Comparison of ENCODE assay signal across 21 cellular contexts in the genomic region with DNA sequence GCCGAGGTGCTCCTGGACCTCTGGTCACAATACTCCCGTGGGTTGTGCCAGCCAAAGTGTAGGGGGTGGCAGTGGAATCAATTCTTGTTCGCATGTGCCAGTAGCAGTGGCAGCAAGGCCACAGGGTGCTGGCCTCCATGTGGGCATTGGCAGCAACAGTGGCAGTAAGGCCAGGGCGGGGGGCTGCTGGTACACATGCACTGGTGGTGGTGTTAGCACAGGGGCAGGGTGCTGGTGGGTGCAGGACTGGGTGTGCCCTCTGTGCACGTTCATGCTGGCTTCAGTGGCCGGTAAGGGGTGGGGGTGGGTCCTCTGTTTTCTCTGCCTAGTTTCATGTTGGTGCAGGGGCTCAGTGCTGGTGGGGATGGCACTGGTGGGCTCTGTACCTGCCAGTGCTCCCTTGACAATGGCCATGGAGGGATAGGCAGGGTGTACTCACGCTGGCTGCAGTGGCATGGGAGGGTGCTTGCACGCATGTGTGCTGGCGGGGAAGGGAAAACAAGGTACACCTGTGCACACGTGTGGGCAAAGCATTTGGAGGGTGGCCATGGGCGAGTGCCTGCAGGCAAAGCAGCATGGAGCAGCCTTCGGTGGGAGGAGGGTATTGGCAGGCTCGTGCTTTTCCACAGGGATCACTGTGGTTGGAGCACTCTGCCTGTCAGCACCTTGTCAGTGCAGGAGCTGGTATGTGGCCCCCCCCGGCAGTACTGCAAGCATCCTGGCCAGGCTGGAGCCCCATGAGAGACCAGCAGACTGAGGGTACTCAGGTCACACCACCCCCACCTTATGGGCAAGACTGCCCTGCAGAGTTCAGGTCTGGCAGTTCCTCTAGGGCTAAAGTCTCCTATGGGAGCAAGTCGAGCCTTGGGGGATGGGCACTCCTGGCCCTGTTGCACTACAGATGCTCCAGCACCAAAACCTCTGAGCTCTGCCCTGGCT. TPM values are rescaled to one million over a fixed set of nuclear protein-coding genes. Genes with fewer than 3 reads are reported as not detected.
DNase-seq lines count a peak whose midpoint lies in the region; ATAC-seq, FAIRE-seq and TF ChIP-seq lines count a peak whose summit lies in the region.
"Had no signal": no experiment of that assay in that cellular context is flagged by ENCODE, and none has a peak within 500 bp of the region (broad histone marks: within the 10 kb centered on the region; RNA-seq: fewer than 3 reads in every experiment).

No MANE protein-coding gene starts in this region.

- peak overlapping the region; percentile 73 for H3K4me3 Mint-ChIP-seq in glutamatergic neuron (ENCODE audit: unreplicated experiment)
- H3K4me3 Mint-ChIP-seq: activated CD4-positive, alpha-beta memory T cell treated with anti-CD3 and anti-CD28 coated beads, Interleukin-2, amount 10 ng/mL, durations not matched to agents 7 days and 5 days; activated naive CD8-positive, alpha-beta T cell treated with anti-CD3 and anti-CD28 coated beads for 36 hours; activated T-cell treated with anti-CD3 and anti-CD28 coated beads, Interleukin-2, amount 50 U/mL, for 72 hours; brain; CD14-positive monocyte; stimulated activated naive CD8-positive, alpha-beta T cell treated with anti-CD3 and anti-CD28 coated beads, Interleukin-15, amount 100 ng/mL, for 72 hours had no signal

- H3K4me1 ChIP-seq in A549 (peaks cover 19% of the 10 kb centered on the region), OCI-LY1 (ENCODE audit: insufficient read depth, low read length, severe bottlenecking) (peaks cover 21% of the 10 kb centered on the region), right lobe of liver (peaks cover 0 to 5% (median 0%) of the 10 kb centered on the region in 4 donors)

- H3K9me3 ChIP-seq in A549 (no peaks in the 10 kb centered on the region), OCI-LY1 (ENCODE audit: low read length) (no peaks in the 10 kb centered on the region), right lobe of liver (no peaks in the 10 kb centered on the region)

- TF ChIP-seq EP300 in A549 (IDR thresholded peaks at IDR 0.05), result no peak

- H3K79me2 ChIP-seq in OCI-LY1 (ENCODE audit: insufficient read depth, low read length), result peaks cover 7% of the 10 kb centered on the region; the same call in 1 of the 2 replicates

- POLR2A ChIA-PET in A549 (lab: Yijun Ruan, JAX), result no interaction called here

- TF ChIP-seq RAD21 in A549 (conservative IDR thresholded peaks at IDR 0.05 in 1 of 2, IDR thresholded peaks at IDR 0.05 in 1 of 2), result no peak

- no peaks in the 10 kb centered on the region for H3K36me3 Mint-ChIP-seq in glutamatergic neuron (ENCODE audit: unreplicated experiment)
- H3K36me3 Mint-ChIP-seq: activated naive CD8-positive, alpha-beta T cell treated with anti-CD3 and anti-CD28 coated beads for 36 hours had no signal

- CTCF ChIA-PET in A549 (lab: Yijun Ruan, JAX), result interaction anchor here (0.6 kb wide), 1 partner anchor 480 kb away, joined by 3 read pairs; no protein-coding TSS in a partner anchor

- ATAC-seq in A549 (peak; percentile 34 to 67; a peak in 5 of 6 replicates), right lobe of liver (peak in 3 of 4 donors; percentile 32 to 43 (median 41)), HG03039 (IDR thresholded peaks at IDR 0.05; ENCODE audit: unreplicated experiment) (no peak), GM19463 (IDR thresholded peaks at IDR 0.05; ENCODE audit: unreplicated experiment) (no peak)
- ATAC-seq: activated T-cell treated with anti-CD3 and anti-CD28 coated beads, Interleukin-2, amount 50 U/mL, for 72 hours; stimulated activated naive CD8-positive, alpha-beta T cell treated with anti-CD3 and anti-CD28 coated beads, Interleukin-15, amount 100 ng/mL, for 72 hours had no signal

- peaks cover 3% of the 10 kb centered on the region for H3K27me3 Mint-ChIP-seq in glutamatergic neuron (ENCODE audit: unreplicated experiment)
- H3K27me3 Mint-ChIP-seq: activated CD4-positive, alpha-beta memory T cell treated with anti-CD3 and anti-CD28 coated beads, Interleukin-2, amount 10 ng/mL, durations not matched to agents 7 days and 5 days; activated naive CD8-positive, alpha-beta T cell treated with anti-CD3 and anti-CD28 coated beads for 36 hours; brain; stimulated activated naive CD8-positive, alpha-beta T cell treated with anti-CD3 and anti-CD28 coated beads, Interleukin-15, amount 100 ng/mL, for 72 hours had no signal

- H3K27me3 ChIP-seq in OCI-LY1 (ENCODE audit: insufficient read depth, low read length), result no peaks in the 10 kb centered on the region
- H3K27me3 ChIP-seq in right lobe of liver, result no peaks in the 10 kb centered on the region

- peak overlapping the region in 1 of 2 experiments; percentile 12; a peak in 1 of 6 replicates for H3K27ac ChIP-seq in A549
- no peak overlapping the region for H3K27ac ChIP-seq in OCI-LY1 (ENCODE audit: low read depth, low read length, poor library complexity, severe bottlenecking)
- no peak overlapping the region for H3K27ac ChIP-seq in right lobe of liver
- H3K27ac ChIP-seq: HL-60 had no signal

- H2AFZ ChIP-seq in OCI-LY1 (ENCODE audit: low read length), result no peak overlapping the region

- no peaks in the 10 kb centered on the region for H4K20me1 ChIP-seq in OCI-LY1 (ENCODE audit: insufficient read depth, low read length)

- H3K9ac ChIP-seq in OCI-LY1 (ENCODE audit: low read length), result no peak overlapping the region; the same call in 1 of the 2 replicates

- TF ChIP-seq CTCF in A549 (IDR thresholded peaks at IDR 0.05), result no peak
- TF ChIP-seq CTCF in OCI-LY1 (IDR thresholded peaks at IDR 0.05; ENCODE audit: low read length), result no peak
- no peak for TF ChIP-seq CTCF in glutamatergic neuron (IDR thresholded peaks at IDR 0.05; ENCODE audit: partially characterized antibody, unreplicated experiment)
- no peak for TF ChIP-seq CTCF in right lobe of liver (IDR thresholded peaks at IDR 0.05)

- 86% methylated on average over 14 of the region's 15 CpGs for WGBS in A549 (ENCODE audit: missing lambda C conversion rate)
- 40% methylated on average over 2 of the region's 15 CpGs for WGBS in right lobe of liver (ENCODE audit: insufficient coverage, low coverage, low lambda C conversion rate, missing lambda C conversion rate)

- FAIRE-seq in A549 (lab: Jason Lieb, UNC), result no peak
- FAIRE-seq: H54, kidney had no signal

- intact Hi-C loops in right lobe of liver (cut with DNase I), result no loop called here

- TF ChIP-seq POLR2A in A549 (IDR thresholded peaks at IDR 0.05; ENCODE audit: low read length) (no peak; the same call in 1 of the 2 replicates), right lobe of liver (IDR thresholded peaks at IDR 0.05) (no peak)

- no peaks in the 10 kb centered on the region for H3K9me3 Mint-ChIP-seq in glutamatergic neuron (ENCODE audit: unreplicated experiment)
- H3K9me3 Mint-ChIP-seq: activated CD4-positive, alpha-beta memory T cell treated with anti-CD3 and anti-CD28 coated beads, Interleukin-2, amount 10 ng/mL, durations not matched to agents 7 days and 5 days; activated naive CD8-positive, alpha-beta T cell treated with anti-CD3 and anti-CD28 coated beads for 36 hours; activated T-cell treated with anti-CD3 and anti-CD28 coated beads, Interleukin-2, amount 50 U/mL, for 72 hours; stimulated activated naive CD8-positive, alpha-beta T cell treated with anti-CD3 and anti-CD28 coated beads, Interleukin-15, amount 100 ng/mL, for 72 hours had no signal

- H3K4me2 ChIP-seq in A549, result no peak overlapping the region
- H3K4me2 ChIP-seq in OCI-LY1 (ENCODE audit: low read length), result peak overlapping the region; percentile 28; the same call in 1 of the 2 replicates

- peaks cover 13% of the 10 kb centered on the region for H3K4me1 Mint-ChIP-seq in glutamatergic neuron (ENCODE audit: low read depth, unreplicated experiment)

- H3K4me3 ChIP-seq in A549 (no peak overlapping the region), OCI-LY1 (ENCODE audit: low read depth, low read length, poor library complexity, severe bottlenecking) (no peak overlapping the region), right lobe of liver (no peak overlapping the region)

- H3K9me2 ChIP-seq in OCI-LY1 (ENCODE audit: low read depth, low read length), result no peaks in the 10 kb centered on the region

- DNase-seq in A549 (ENCODE audit: low read depth in 1 of 2, low spot score in 1 of 2) (no peak), glutamatergic neuron (peak; percentile 46), right lobe of liver (no peak), SIG-M5 treated with dmso at 0.1 percent for 504 hours (lab: John Stamatoyannopoulos, UW; ENCODE audit: unreplicated experiment) (no peak)
- no peak for DNase-seq in activated effector memory CD4-positive, alpha-beta T cell treated with Interleukin-2 at 50 U/mL for 16 hours
- DNase-seq: activated CD4-positive, alpha-beta memory T cell treated with anti-CD3 and anti-CD28 coated beads, Interleukin-2, amount 10 ng/mL, durations not matched to agents 7 days and 5 days; activated naive CD8-positive, alpha-beta T cell treated with anti-CD3 and anti-CD28 coated beads for 36 hours; activated T-cell treated with anti-CD3 and anti-CD28 coated beads, Interleukin-2, amount 50 U/mL, for 72 hours; head of caudate nucleus; kidney; NCI-H187 treated with DMSO at 0.1 percent for 48 hours; NCI-H446 treated with DMSO at 0.1 percent for 48 hours; stimulated activated naive CD8-positive, alpha-beta T cell treated with anti-CD3 and anti-CD28 coated beads, Interleukin-15, amount 100 ng/mL, for 72 hours; T-helper 1 cell had no signal

- H3K27ac Mint-ChIP-seq in glutamatergic neuron (ENCODE audit: unreplicated experiment), result no peak overlapping the region
- H3K27ac Mint-ChIP-seq: activated CD4-positive, alpha-beta memory T cell treated with anti-CD3 and anti-CD28 coated beads, Interleukin-2, amount 10 ng/mL, durations not matched to agents 7 days and 5 days; activated naive CD8-positive, alpha-beta T cell treated with anti-CD3 and anti-CD28 coated beads for 36 hours; activated T-cell treated with anti-CD3 and anti-CD28 coated beads, Interleukin-2, amount 50 U/mL, for 72 hours; CD14-positive monocyte; stimulated activated naive CD8-positive, alpha-beta T cell treated with anti-CD3 and anti-CD28 coated beads, Interleukin-15, amount 100 ng/mL, for 72 hours had no signal

- no peaks in the 10 kb centered on the region for H3K36me3 ChIP-seq in OCI-LY1 (ENCODE audit: insufficient read depth, low read length)
- H3K36me3 ChIP-seq in right lobe of liver, result no peaks in the 10 kb centered on the region

- no peaks in the 10 kb centered on the region for H3F3A ChIP-seq in OCI-LY1 (ENCODE audit: insufficient read depth, low read length)

TF ChIP-seq in A549, 52 proteins besides CTCF, POLR2A, EP300 and RAD21 (continues in another document):
- TF ChIP-seq NPAS2 (CRISPR knock-in tag; IDR thresholded peaks at IDR 0.05; ENCODE audit: borderline replicate concordance) (no peak), GATA3 (IDR thresholded peaks at IDR 0.05; ENCODE audit: borderline replicate concordance) (no peak), BHLHE40 (IDR thresholded peaks at IDR 0.05; ENCODE audit: low read depth, low read length) (no peak), KDM1A (IDR thresholded peaks at IDR 0.05; ENCODE audit: low read depth) (no peak)

RNA-seq across cellular contexts. Expression of gene NF1, which starts 35.8 kb away (rescaled TPM):
- polyA plus RNA-seq in A549 (2011; rRNA removed) (73.2 and 82.5 TPM in 2 replicates), A549 (2017; fragmentation: RNase III; extraction: RNeasy Plus Mini Kit Qiagen cat#74134 plus additional on column Dnase treatment) (15.9 to 17.6 TPM (median 16.6 TPM) in 3 replicates)
- 16.5 and 17.0 TPM in 2 replicates for polyA plus RNA-seq in A549 (2012; cell fraction: cytosol; rRNA removed)
- 16.4 and 20.9 TPM in 2 replicates for polyA plus RNA-seq in A549 (2012; cell fraction: nucleus; rRNA removed)
- polyA minus RNA-seq in A549 (2011; rRNA and poly(A)+ RNA removed), result 144 and 186 TPM in 2 replicates
- total RNA-seq in glutamatergic neuron (ENCODE audit: unreplicated experiment) (87.6 TPM), right lobe of liver (10 to 100 TPM; 26.6 to 35.3 (median 30.0) TPM)

Comparison
In these comparisons a context has a peak if more than half of its experiments do, and no peak if none do; other contexts are left out.
1. ATAC-seq: peak in A549 (2 of 2) and right lobe of liver (3 of 4); none in HG03039 (single experiment) and GM19463 (single experiment).